ENCODE assay signal across 23 cellular contexts in genomic region chr6:160714731-160715130, GRCh38. TPM values are rescaled to one million over a fixed set of nuclear protein-coding genes. Genes with fewer than 3 reads are reported as not detected.
"Had no signal": no experiment of that assay in that cellular context is flagged by ENCODE, and none has a peak within 500 bp of the region (broad histone marks: within the 10 kb centered on the region; RNA-seq: fewer than 3 reads in every experiment).

No MANE protein-coding gene starts in this region.

- H3K27ac ChIP-seq: epithelial cell of prostate, esophagus muscularis mucosa, foreskin keratinocyte, hepatocyte, left ventricle myocardium inferior, lower lobe of right lung, stomach, thoracic aorta, transverse colon had no signal

- H3K79me2 ChIP-seq: hepatocyte had no signal

- H3K36me3 ChIP-seq: esophagus muscularis mucosa, left ventricle myocardium inferior, lower lobe of right lung, stomach, thoracic aorta, transverse colon had no signal

- H3K4me3 ChIP-seq: esophagus muscularis mucosa, hepatocyte, left ventricle myocardium inferior, lower lobe of right lung, skin epidermis, stomach, thoracic aorta, transverse colon had no signal

- H3K27me3 ChIP-seq: esophagus muscularis mucosa, foreskin keratinocyte, hepatocyte, stomach, transverse colon had no signal

- H2AFZ ChIP-seq: hepatocyte had no signal

- H3K4me2 ChIP-seq: hepatocyte had no signal

- H3K4me1 ChIP-seq: esophagus muscularis mucosa, foreskin keratinocyte, left ventricle myocardium inferior, lower lobe of right lung, stomach, transverse colon had no signal

- H3K9me3 ChIP-seq: esophagus muscularis mucosa, left ventricle myocardium inferior, lower lobe of right lung, stomach, thoracic aorta, transverse colon had no signal

- DNase-seq: effector memory CD8-positive, alpha-beta T cell; foreskin keratinocyte; head of caudate nucleus; kidney; left cardiac atrium; left ventricle myocardium inferior; lower lobe of right lung; natural killer cell; posterior cingulate gyrus; stimulated activated CD4-positive, alpha-beta T cell treated with anti-CD3 and anti-CD28 coated beads, Interleukin-12 subunit alpha, Interleukin-12 subunit beta, amount 100 ng/mL, for 4 hours; stimulated activated naive CD4-positive, alpha-beta T cell; stomach; substantia nigra; transverse colon had no signal

RNA-seq across cellular contexts. Expression of gene PLG, which starts 12.7 kb away (rescaled TPM):
- total RNA-seq: esophagus muscularis mucosa, foreskin keratinocyte, left cardiac atrium, left ventricle myocardium inferior, mononuclear cell, natural killer cell, osteocyte, pulmonary artery endothelial cell, thoracic aorta, transverse colon, urinary bladder had no signal
- polyA plus RNA-seq: foreskin keratinocyte, stomach had no signal

RNA-seq across cellular contexts. Expression of gene LPA, which starts 50.7 kb away (rescaled TPM):
- total RNA-seq: esophagus muscularis mucosa, foreskin keratinocyte, kidney, left cardiac atrium, left ventricle myocardium inferior, mononuclear cell, natural killer cell, osteocyte, pulmonary artery endothelial cell, stomach, thoracic aorta had no signal
- polyA plus RNA-seq: foreskin keratinocyte had no signal
